Comparison of ENCODE assay signal across 13 cellular contexts in the genomic region with DNA sequence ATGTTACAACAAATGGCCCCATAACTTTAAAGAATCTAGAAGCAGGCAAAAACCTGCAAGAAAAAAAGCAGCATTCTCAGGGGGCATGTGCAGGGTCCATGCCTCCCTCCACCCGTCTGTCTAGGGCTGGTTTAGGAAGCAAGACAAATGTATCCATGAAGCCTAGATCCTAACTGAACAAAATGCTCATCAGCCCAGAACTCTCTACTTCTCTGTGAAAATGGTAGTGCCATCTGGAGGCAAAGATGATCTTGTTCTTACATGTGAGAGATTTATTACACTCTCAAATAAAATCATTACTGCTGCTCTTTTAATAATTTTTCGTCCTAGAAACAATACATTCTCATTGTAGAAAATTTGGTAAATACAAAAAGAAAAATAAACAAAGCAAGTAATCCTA. TPM values are rescaled to one million over a fixed set of nuclear protein-coding genes. Genes with fewer than 3 reads are reported as not detected.
A peak's percentile ranks its signal among the peaks of the same experiment; 100 is the strongest.
DNase-seq lines count a peak whose midpoint lies in the region; ATAC-seq, FAIRE-seq and TF ChIP-seq lines count a peak whose summit lies in the region.
"Had no signal": no experiment of that assay in that cellular context is flagged by ENCODE, and none has a peak within 500 bp of the region (broad histone marks: within the 10 kb centered on the region; RNA-seq: fewer than 3 reads in every experiment).

No MANE protein-coding gene starts in this region.

- H3K9me3 Mint-ChIP-seq in CD4-positive, alpha-beta T cell, result no peaks in the 10 kb centered on the region
- H3K9me3 Mint-ChIP-seq: activated CD4-positive, alpha-beta memory T cell treated with anti-CD3 and anti-CD28 coated beads, Interleukin-2, amount 10 ng/mL, durations not matched to agents 7 days and 5 days; CD4-positive, alpha-beta memory T cell had no signal

- H3K27ac ChIP-seq in CD4-positive, alpha-beta T cell (ENCODE audit: low read depth, low read length), result no peak overlapping the region

- H3K4me3 ChIP-seq in bronchial epithelial cell (ENCODE audit: low read depth, low read length), result no peak overlapping the region

- intact Hi-C loops in CD4-positive, alpha-beta T cell (cut with DNase I, micrococcal nuclease), result no loop called here

- no peak for FAIRE-seq in bronchial epithelial cell (lab: Jason Lieb, UNC)

- peaks cover 11% of the 10 kb centered on the region for H3K36me3 Mint-ChIP-seq in CD4-positive, alpha-beta T cell (ENCODE audit: low read depth)

- POLR2A ChIA-PET in CD4-positive, alpha-beta T cell (lab: Charles Lee), result no interaction called here

- peak; percentile 28 for TF ChIP-seq CTCF in CD4-positive, alpha-beta T cell (IDR thresholded peaks at IDR 0.05)
- peak; percentile 27; the same call in 1 of the 2 replicates for TF ChIP-seq CTCF in LNCAP (IDR thresholded peaks at IDR 0.05)
- peak; percentile 7 for TF ChIP-seq CTCF in bronchial epithelial cell (IDR thresholded peaks at IDR 0.05; ENCODE audit: insufficient read depth, low read length, severe bottlenecking)

- DNase-seq in CD4-positive, alpha-beta T cell, result no peak
- DNase-seq in bronchial epithelial cell (ENCODE audit: low read depth), result peak; percentile 17
- peak; percentile 39 for DNase-seq in left kidney (ENCODE audit: low read depth, low spot score)
- no peak for DNase-seq in activated CD8-positive, alpha-beta memory T cell treated with anti-CD3 and anti-CD28 coated beads, Interleukin-2, amount 50 U/mL, for 48 hours
- DNase-seq: activated CD4-positive, alpha-beta memory T cell treated with anti-CD3 and anti-CD28 coated beads, Interleukin-2, amount 10 ng/mL, durations not matched to agents 7 days and 5 days; activated naive CD8-positive, alpha-beta T cell treated with anti-CD3 and anti-CD28 coated beads, Interleukin-2, amount 10 ng/mL, durations not matched to agents 7 days and 5 days; CD4-positive, alpha-beta memory T cell; left cardiac atrium; NCI-H187 had no signal

- no peaks in the 10 kb centered on the region for H3K27me3 ChIP-seq in CD4-positive, alpha-beta T cell (ENCODE audit: control insufficient read depth, insufficient read depth, low read length)
- no peaks in the 10 kb centered on the region for H3K27me3 ChIP-seq in bronchial epithelial cell (ENCODE audit: control insufficient read depth, insufficient read depth, low read length)

- no peak for ATAC-seq in CD4-positive, alpha-beta T cell (ENCODE audit: poor library complexity)
- ATAC-seq in esophagus mucosa (no peak), HG02571 (IDR thresholded peaks at IDR 0.05; ENCODE audit: unreplicated experiment) (no peak), HG03457 (IDR thresholded peaks at IDR 0.05; ENCODE audit: unreplicated experiment) (no peak)

- H3K27ac Mint-ChIP-seq in CD4-positive, alpha-beta T cell, result no peak overlapping the region
- H3K27ac Mint-ChIP-seq: activated CD4-positive, alpha-beta memory T cell treated with anti-CD3 and anti-CD28 coated beads, Interleukin-2, amount 10 ng/mL, durations not matched to agents 7 days and 5 days; activated naive CD8-positive, alpha-beta T cell treated with anti-CD3 and anti-CD28 coated beads, Interleukin-2, amount 10 ng/mL, durations not matched to agents 7 days and 5 days; CD4-positive, alpha-beta memory T cell had no signal

- no peak overlapping the region for H3K4me3 Mint-ChIP-seq in CD4-positive, alpha-beta T cell
- H3K4me3 Mint-ChIP-seq: activated CD4-positive, alpha-beta memory T cell treated with anti-CD3 and anti-CD28 coated beads, Interleukin-2, amount 10 ng/mL, durations not matched to agents 7 days and 5 days; activated naive CD8-positive, alpha-beta T cell treated with anti-CD3 and anti-CD28 coated beads, Interleukin-2, amount 10 ng/mL, durations not matched to agents 7 days and 5 days had no signal

- CTCF ChIA-PET in CD4-positive, alpha-beta T cell (lab: Charles Lee), result no interaction called here

- H3K9me3 ChIP-seq in CD4-positive, alpha-beta T cell (ENCODE audit: control insufficient read depth, low read length), result no peaks in the 10 kb centered on the region

- peaks cover 88% of the 10 kb centered on the region for H3K4me1 Mint-ChIP-seq in CD4-positive, alpha-beta T cell (ENCODE audit: low read depth)
- H3K4me1 Mint-ChIP-seq: activated CD4-positive, alpha-beta memory T cell treated with anti-CD3 and anti-CD28 coated beads, Interleukin-2, amount 10 ng/mL, durations not matched to agents 7 days and 5 days had no signal

- H3K27me3 Mint-ChIP-seq in CD4-positive, alpha-beta T cell, result no peaks in the 10 kb centered on the region
- H3K27me3 Mint-ChIP-seq: activated CD4-positive, alpha-beta memory T cell treated with anti-CD3 and anti-CD28 coated beads, Interleukin-2, amount 10 ng/mL, durations not matched to agents 7 days and 5 days; activated naive CD8-positive, alpha-beta T cell treated with anti-CD3 and anti-CD28 coated beads, Interleukin-2, amount 10 ng/mL, durations not matched to agents 7 days and 5 days; CD4-positive, alpha-beta memory T cell had no signal

- H3K36me3 ChIP-seq in bronchial epithelial cell (ENCODE audit: control insufficient read depth, insufficient read depth, low read length), result no peaks in the 10 kb centered on the region

RNA-seq across cellular contexts. Expression of gene NR3C2, which starts 26.7 kb away (rescaled TPM):
- total RNA-seq in CD4-positive, alpha-beta T cell, result 10 to 100 TPM; 31.6 to 35.0 TPM
- 0.77 and 0.79 TPM in 2 replicates for total RNA-seq in bronchial epithelial cell
- total RNA-seq in esophagus mucosa, result 1.1 TPM

Comparison
In these comparisons a context has a peak if more than half of its experiments do, and no peak if none do; other contexts are left out.
1. DNase-seq: peak in bronchial epithelial cell (single experiment) and left kidney (single experiment); none in CD4-positive, alpha-beta T cell (0 of 10) and activated CD8-positive, alpha-beta memory T cell treated with anti-CD3 and anti-CD28 coated beads, Interleukin-2, amount 50 U/mL, for 48 hours (single experiment).
2. RNA of gene NR3C2, which starts 26.7 kb away (total RNA-seq): 31.6 to 35.0 TPM in CD4-positive, alpha-beta T cell; 1.1 TPM in esophagus mucosa (single experiment) and 0.77 to 0.79 TPM in bronchial epithelial cell; every median in the first group is over 10 times any median in the second.
3. Peak in every context shown above with its lines, with median percentiles within 50 percentile points of each other: CTCF ChIP-seq.